In genomic region chr6:157229219-157229607, GRCh38 we compare ENCODE assay signal across 14 cellular contexts.
DNase-seq lines count a peak whose midpoint lies in the region; ATAC-seq, FAIRE-seq and TF ChIP-seq lines count a peak whose summit lies in the region.
"Had no signal": no experiment of that assay in that cellular context is flagged by ENCODE, and none has a peak within 500 bp of the region (broad histone marks: within the 10 kb centered on the region; RNA-seq: fewer than 3 reads in every experiment).

No MANE protein-coding gene starts in this region.

- H3K4me2 ChIP-seq in Karpas-422 (ENCODE audit: low read depth, low read length, poor library complexity, severe bottlenecking): peak overlapping the region; percentile 20

- DNase-seq in activated CD4-positive, CD25-positive, alpha-beta regulatory T cell treated with anti-CD3 and anti-CD28 coated beads, Interleukin-2, amount 50 U/mL, for 72 hours: peak; percentile 23
- DNase-seq in Karpas-422 (no peak), NCI-H774 (lab: John Stamatoyannopoulos, UW) (peak; percentile 85), mucosa of descending colon (no peak), RCC 7860 (ENCODE audit: low spot score) (no peak), medulla oblongata (ENCODE audit: extremely low spot score) (no peak)
- DNase-seq: foreskin fibroblast; GDM1; immature natural killer cell; NCI-H446 treated with DMSO at 0.1 percent for 48 hours; stimulated activated CD4-positive, alpha-beta T cell treated with anti-CD3 and anti-CD28 coated beads, Interleukin-4, amount 100 ng/mL, for 1 hour; stimulated activated naive CD4-positive, alpha-beta T cell treated with Interleukin-2 at 50 U/mL for 16 hours had no signal

- H3K9me3 ChIP-seq in Karpas-422 (ENCODE audit: low read length) (no peaks in the 10 kb centered on the region), mucosa of descending colon (no peaks in the 10 kb centered on the region)

- no peak overlapping the region for H3K9ac ChIP-seq in Karpas-422 (ENCODE audit: low read length)

- no peak overlapping the region for H2AFZ ChIP-seq in Karpas-422 (ENCODE audit: low read length)

- no peaks in the 10 kb centered on the region for H3K9me2 ChIP-seq in Karpas-422 (replicated peaks; ENCODE audit: insufficient read depth, low read length)

- peak overlapping the region; percentile 51 for H3K27ac ChIP-seq in Karpas-422 (ENCODE audit: low read length)

- H3K27me3 ChIP-seq in Karpas-422 (ENCODE audit: low read length): no peaks in the 10 kb centered on the region

- no peaks in the 10 kb centered on the region for H3K79me2 ChIP-seq in Karpas-422 (ENCODE audit: low read length)

- peaks cover 76% of the 10 kb centered on the region for H3K4me1 ChIP-seq in Karpas-422 (ENCODE audit: low read length)
- no peaks in the 10 kb centered on the region for H3K4me1 ChIP-seq in mucosa of descending colon (ENCODE audit: low read depth)

- no peak for TF ChIP-seq CTCF in mucosa of descending colon (IDR thresholded peaks at IDR 0.05)

- no peaks in the 10 kb centered on the region for H4K20me1 ChIP-seq in Karpas-422 (ENCODE audit: insufficient read depth, low read depth, low read length)

- H3K36me3 ChIP-seq in Karpas-422 (ENCODE audit: insufficient read depth, low read length) (peaks cover 6% of the 10 kb centered on the region; the same call in 1 of the 2 replicates), mucosa of descending colon (ENCODE audit: low read depth) (no peaks in the 10 kb centered on the region)

- ATAC-seq in activated CD4-positive, CD25-positive, alpha-beta regulatory T cell treated with anti-CD3 and anti-CD28 coated beads, Interleukin-2, amount 50 U/mL, for 24 hours: no peak
- peak; percentile 12 for ATAC-seq in mucosa of descending colon
- no peak for ATAC-seq in GM19467 (IDR thresholded peaks at IDR 0.05; ENCODE audit: unreplicated experiment)

- H3K4me3 ChIP-seq in Karpas-422 (ENCODE audit: low read length) (no peak overlapping the region), mucosa of descending colon (no peak overlapping the region)

- FAIRE-seq in RCC 7860 (lab: Jason Lieb, UNC): no peak

- intact Hi-C loops in mucosa of descending colon (cut with DNase I, micrococcal nuclease): no loop called here

Comparison
In these comparisons a context has a peak if more than half of its experiments do, and no peak if none do; other contexts are left out.
1. DNase-seq: peak in activated CD4-positive, CD25-positive, alpha-beta regulatory T cell treated with anti-CD3 and anti-CD28 coated beads, Interleukin-2, amount 50 U/mL, for 72 hours (single experiment) and NCI-H774 (single experiment); none in Karpas-422 (single experiment), mucosa of descending colon (0 of 3), RCC 7860 (single experiment) and medulla oblongata (single experiment).